ENCODE assay signal across 11 cellular contexts in genomic region chr3:5250467-5251195, GRCh38.
A peak's percentile ranks its signal among the peaks of the same experiment; 100 is the strongest.
DNase-seq lines count a peak whose midpoint lies in the region; ATAC-seq, FAIRE-seq and TF ChIP-seq lines count a peak whose summit lies in the region.
"Had no signal": no experiment of that assay in that cellular context is flagged by ENCODE, and none has a peak within 500 bp of the region (broad histone marks: within the 10 kb centered on the region; RNA-seq: fewer than 3 reads in every experiment).

No MANE protein-coding gene starts in this region.

- no peak for FAIRE-seq in small intestine (lab: Jason Lieb, UNC)

- H3K9me3 ChIP-seq in RWPE2 (ENCODE audit: severe bottlenecking) (no peaks in the 10 kb centered on the region), small intestine (ENCODE audit: control insufficient read depth, low read depth) (no peaks in the 10 kb centered on the region)

- no peak for TF ChIP-seq CTCF in RWPE2 (IDR thresholded peaks at IDR 0.05; ENCODE audit: poor library complexity, severe bottlenecking)
- no peak for TF ChIP-seq CTCF in foreskin keratinocyte (conservative IDR thresholded peaks at IDR 0.05)

- ATAC-seq in RWPE2 (ENCODE audit: low read depth) (peak; percentile 59), foreskin keratinocyte (peak; percentile 74)
- ATAC-seq: activated naive CD4-positive, alpha-beta T cell treated with anti-CD3 and anti-CD28 coated beads, Interleukin-2, amount 50 U/mL, for 72 hours; naive thymus-derived CD8-positive, alpha-beta T cell had no signal

- 10 to 36% (median 24%) methylated on average over 9 of the region's 9 CpGs for WGBS in small intestine, 3 donors

- H3K9me3 Mint-ChIP-seq in activated naive CD4-positive, alpha-beta T cell treated with anti-CD3 and anti-CD28 coated beads, Interleukin-2, amount 10 ng/mL, durations not matched to agents 7 days and 5 days, result no peaks in the 10 kb centered on the region
- H3K9me3 Mint-ChIP-seq: activated naive CD4-positive, alpha-beta T cell treated with anti-CD3 and anti-CD28 coated beads, Interleukin-2, amount 50 U/mL, for 72 hours; naive thymus-derived CD8-positive, alpha-beta T cell had no signal

- H3K27ac ChIP-seq in RWPE2 (ENCODE audit: poor library complexity, severe bottlenecking) (no peak overlapping the region), foreskin keratinocyte (peak overlapping the region; percentile 28), small intestine (ENCODE audit: low read depth in 1 of 2, low read length in 1 of 2) (peak overlapping the region in 1 of 2 donors; percentile 77)
- H3K27ac ChIP-seq: WERI-Rb-1 had no signal

- no peaks in the 10 kb centered on the region for H3K36me3 ChIP-seq in RWPE2 (ENCODE audit: low read depth)
- no peaks in the 10 kb centered on the region for H3K36me3 ChIP-seq in small intestine (ENCODE audit: control insufficient read depth in 2 of 2, insufficient read depth in 2 of 2, low read length in 2 of 2)
- H3K36me3 ChIP-seq: WERI-Rb-1 had no signal

- H3K27me3 ChIP-seq in RWPE2 (ENCODE audit: insufficient read depth, poor library complexity, severe bottlenecking), result no peaks in the 10 kb centered on the region
- H3K27me3 ChIP-seq in foreskin keratinocyte, result no peaks in the 10 kb centered on the region
- no peaks in the 10 kb centered on the region for H3K27me3 ChIP-seq in small intestine (ENCODE audit: control insufficient read depth in 2 of 2, insufficient read depth in 2 of 2, low read length in 2 of 2)

- peaks cover 8% of the 10 kb centered on the region for H3K4me1 Mint-ChIP-seq in activated naive CD4-positive, alpha-beta T cell treated with anti-CD3 and anti-CD28 coated beads, Interleukin-2, amount 10 ng/mL, durations not matched to agents 7 days and 5 days

- H3K27me3 Mint-ChIP-seq in activated naive CD4-positive, alpha-beta T cell treated with anti-CD3 and anti-CD28 coated beads, Interleukin-2, amount 10 ng/mL, durations not matched to agents 7 days and 5 days, result no peaks in the 10 kb centered on the region
- H3K27me3 Mint-ChIP-seq: naive thymus-derived CD8-positive, alpha-beta T cell had no signal

- DNase-seq in HPDE6-E6E7 (ENCODE audit: extremely low spot score) (peak; percentile 3), RWPE2 (ENCODE audit: low spot score) (no peak), foreskin keratinocyte (peak in 1 of 2 donors; percentile 42), small intestine (peak; percentile 86), inferior parietal cortex (ENCODE audit: extremely low spot score) (no peak), NOMO-1 (lab: John Stamatoyannopoulos, UW; ENCODE audit: unreplicated experiment in 2 of 2) (no peak)
- no peak for DNase-seq in activated naive CD4-positive, alpha-beta T cell treated with anti-CD3 and anti-CD28 coated beads, Interleukin-2, amount 10 ng/mL, durations not matched to agents 7 days and 5 days
- DNase-seq: naive thymus-derived CD8-positive, alpha-beta T cell; NCI-H226; WERI-Rb-1 had no signal

- H3K4me3 ChIP-seq in RWPE2 (ENCODE audit: severe bottlenecking) (peak overlapping the region; percentile 17), small intestine (ENCODE audit: low read depth in 1 of 2, low read length in 2 of 2) (peak overlapping the region in 1 of 2 donors; percentile 18)

- CTCF ChIA-PET in activated naive CD4-positive, alpha-beta T cell treated with anti-CD3 and anti-CD28 coated beads, Interleukin-2, amount 10 ng/mL, durations not matched to agents 7 days and 5 days (lab: Charles Lee), result no interaction called here

- H3K4me3 Mint-ChIP-seq in activated naive CD4-positive, alpha-beta T cell treated with anti-CD3 and anti-CD28 coated beads, Interleukin-2, amount 10 ng/mL, durations not matched to agents 7 days and 5 days, result no peak overlapping the region
- H3K4me3 Mint-ChIP-seq: naive thymus-derived CD8-positive, alpha-beta T cell had no signal

- no peak overlapping the region for H3K27ac Mint-ChIP-seq in activated naive CD4-positive, alpha-beta T cell treated with anti-CD3 and anti-CD28 coated beads, Interleukin-2, amount 10 ng/mL, durations not matched to agents 7 days and 5 days
- H3K27ac Mint-ChIP-seq: activated naive CD4-positive, alpha-beta T cell treated with anti-CD3 and anti-CD28 coated beads, Interleukin-2, amount 50 U/mL, for 72 hours had no signal

- H3K4me1 ChIP-seq in RWPE2 (ENCODE audit: insufficient read depth, poor library complexity, severe bottlenecking) (no peaks in the 10 kb centered on the region), foreskin keratinocyte (no peaks in the 10 kb centered on the region), small intestine (ENCODE audit: control insufficient read depth in 2 of 2, insufficient read depth in 1 of 2, low read depth in 1 of 2, low read length in 1 of 2) (peaks cover 5 to 10% of the 10 kb centered on the region in 2 donors)

- no peaks in the 10 kb centered on the region for H3K36me3 Mint-ChIP-seq in activated naive CD4-positive, alpha-beta T cell treated with anti-CD3 and anti-CD28 coated beads, Interleukin-2, amount 10 ng/mL, durations not matched to agents 7 days and 5 days
- H3K36me3 Mint-ChIP-seq: activated naive CD4-positive, alpha-beta T cell treated with anti-CD3 and anti-CD28 coated beads, Interleukin-2, amount 50 U/mL, for 72 hours; naive thymus-derived CD8-positive, alpha-beta T cell had no signal

Comparison
In these comparisons a context has a peak if more than half of its experiments do, and no peak if none do; other contexts are left out.
1. DNase-seq: peak in HPDE6-E6E7 (single experiment) and small intestine (single experiment); none in RWPE2 (single experiment), inferior parietal cortex (single experiment), activated naive CD4-positive, alpha-beta T cell treated with anti-CD3 and anti-CD28 coated beads, Interleukin-2, amount 10 ng/mL, durations not matched to agents 7 days and 5 days (single experiment) and NOMO-1 (0 of 2).